ENCODE assay signal across 25 cellular contexts in the genomic region with DNA sequence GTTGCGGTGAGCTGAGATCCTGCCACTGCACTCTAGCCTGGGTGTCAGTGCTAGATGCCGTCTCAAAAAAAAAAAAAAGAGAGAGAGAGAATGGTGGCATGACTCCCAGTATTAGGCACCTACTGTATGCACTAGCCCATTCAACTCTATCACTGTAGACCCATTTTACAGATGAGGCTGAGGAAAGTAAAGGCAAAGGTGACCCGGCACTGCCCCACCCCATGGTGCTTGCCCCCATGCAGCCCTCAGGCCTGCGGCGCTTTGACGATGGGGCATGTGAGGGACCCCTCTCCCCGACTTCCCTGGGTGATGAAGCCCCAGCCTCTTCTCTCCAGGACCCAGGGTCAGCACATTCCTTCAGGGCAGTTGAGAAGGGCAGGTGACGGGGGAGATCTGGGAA. TPM values are rescaled to one million over a fixed set of nuclear protein-coding genes. Genes with fewer than 3 reads are reported as not detected.
A peak's percentile ranks its signal among the peaks of the same experiment; 100 is the strongest.
DNase-seq lines count a peak whose midpoint lies in the region; ATAC-seq, FAIRE-seq and TF ChIP-seq lines count a peak whose summit lies in the region.
"Had no signal": no experiment of that assay in that cellular context is flagged by ENCODE, and none has a peak within 500 bp of the region (broad histone marks: within the 10 kb centered on the region; RNA-seq: fewer than 3 reads in every experiment).

No MANE protein-coding gene starts in this region.

- H2AFZ ChIP-seq in SK-N-SH (ENCODE audit: low read depth), result no peak overlapping the region
- H2AFZ ChIP-seq in H1 (ENCODE audit: low read length), result no peak overlapping the region
- H2AFZ ChIP-seq in osteoblast (ENCODE audit: low read length), result no peak overlapping the region

- H4K20me1 ChIP-seq in SK-N-SH (ENCODE audit: insufficient read depth) (peaks cover 4% of the 10 kb centered on the region; the same call in 1 of the 2 replicates), H1 (replicated peaks in 1 of 2; ENCODE audit: control insufficient read depth in 1 of 2, insufficient read depth in 2 of 2, low read length in 2 of 2) (peaks cover 3 to 5% of the 10 kb centered on the region in 2 experiments), osteoblast (ENCODE audit: insufficient read depth, low read length) (no peaks in the 10 kb centered on the region)

- H2BK5ac ChIP-seq in H1 (ENCODE audit: low read depth, low read length), result no peak overlapping the region

- FAIRE-seq in H1 (lab: Jason Lieb, UNC), result no peak
- FAIRE-seq: A204.1, GM12891 had no signal

- H3K4ac ChIP-seq in H1 (replicated peaks; ENCODE audit: insufficient read length, low read depth, low read length), result no peak overlapping the region

- H3K9me3 ChIP-seq in SK-N-SH, result no peaks in the 10 kb centered on the region
- H3K9me3 ChIP-seq in HEK293 (ENCODE audit: control insufficient read depth, insufficient read depth, low read depth, low read length), result no peaks in the 10 kb centered on the region
- H3K9me3 ChIP-seq in H1 (ENCODE audit: insufficient read depth in 2 of 2, low read depth in 1 of 2, low read length in 1 of 2), result no peaks in the 10 kb centered on the region
- H3K9me3 ChIP-seq in osteoblast (ENCODE audit: low read depth, low read length), result no peaks in the 10 kb centered on the region
- H3K9me3 ChIP-seq in esophagus muscularis mucosa, result no peaks in the 10 kb centered on the region
- H3K9me3 ChIP-seq: BE2C; BLaER1 treated with 17β-estradiol and CSF1 and Interleukin-3, amounts not matched to agents 10 nM and 100 nM had no signal

- H3K79me2 ChIP-seq in SK-N-SH (ENCODE audit: insufficient read depth) (no peaks in the 10 kb centered on the region), H1 (ENCODE audit: control insufficient read depth in 1 of 2, insufficient read depth in 2 of 2, low read length in 2 of 2) (no peaks in the 10 kb centered on the region), osteoblast (ENCODE audit: insufficient read depth, low read length) (no peaks in the 10 kb centered on the region)

- no peak for TF ChIP-seq EP300 in SK-N-SH (IDR thresholded peaks at IDR 0.05; ENCODE audit: borderline replicate concordance in 1 of 2, low read depth in 1 of 2, low read length in 1 of 2)
- TF ChIP-seq EP300 in H1 (IDR thresholded peaks at IDR 0.05; ENCODE audit: borderline replicate concordance in 1 of 2, low read depth in 2 of 2, low read length in 2 of 2), result no peak
- no peak for TF ChIP-seq EP300 in esophagus muscularis mucosa (IDR thresholded peaks at IDR 0.05)

- intact Hi-C loops in esophagus muscularis mucosa (cut with DNase I), result no loop called here

- TF ChIP-seq CTCF in SK-N-SH (IDR thresholded peaks at IDR 0.05), result no peak
- no peak for TF ChIP-seq CTCF in HEK293 (tag by site-specific recombination; IDR thresholded peaks at IDR 0.05)
- no peak for TF ChIP-seq CTCF in H1 (IDR thresholded peaks at IDR 0.05; ENCODE audit: control extremely low read depth in 1 of 3, insufficient read depth in 1 of 3, low read depth in 1 of 3, low read length in 3 of 3)
- TF ChIP-seq CTCF in osteoblast (IDR thresholded peaks at IDR 0.05; ENCODE audit: extremely low read depth, low read depth, low read length), result no peak
- TF ChIP-seq CTCF in esophagus muscularis mucosa (IDR thresholded peaks at IDR 0.05), result no peak

- H3F3A ChIP-seq in SK-N-SH (replicated peaks; ENCODE audit: insufficient read depth), result peaks cover 11% of the 10 kb centered on the region

- H3K56ac ChIP-seq in H1 (replicated peaks; ENCODE audit: insufficient read length, low read depth, low read length), result no peak overlapping the region

- H2BK12ac ChIP-seq in H1 (ENCODE audit: low read depth, low read length), result no peak overlapping the region

- DNase-seq in SK-N-SH (peak; percentile 19), H1 (ENCODE audit: low read depth in 1 of 2, low spot score in 2 of 2) (no peak), osteoblast (ENCODE audit: insufficient read length, low spot score, missing footprints) (peak; percentile 59), D341Med (ENCODE audit: low spot score) (no peak), T1000 (lab: John Stamatoyannopoulos, UW) (no peak), esophagus muscularis mucosa (ENCODE audit: extremely low spot score) (no peak)
- DNase-seq: ACHN; AML-193; BE2C; CD4-positive, alpha-beta T cell; CD8-positive, alpha-beta memory T cell; DMS79 treated with DMSO at 0.1 percent for 48 hours; GF-D8; GOT3; H9; HFFc6 had no signal

- TF ChIP-seq POLR2A in H1 (IDR thresholded peaks at IDR 0.05; ENCODE audit: control extremely low read depth in 1 of 2, low read depth in 2 of 2, low read length in 2 of 2) (no peak), esophagus muscularis mucosa (IDR thresholded peaks at IDR 0.05; ENCODE audit: low read depth) (no peak)

- H2BK120ac ChIP-seq in H1 (replicated peaks; ENCODE audit: low read depth, low read length), result no peak overlapping the region

- no peak overlapping the region; the same call in 1 of the 2 replicates for H4K8ac ChIP-seq in H1 (ENCODE audit: extremely low read depth, insufficient read depth, low read length)

- H3K4me2 ChIP-seq in SK-N-SH (no peak overlapping the region), H1 (ENCODE audit: insufficient read depth in 1 of 2, low read depth in 2 of 2, low read length in 2 of 2) (no peak overlapping the region), osteoblast (ENCODE audit: insufficient read depth, low read length) (no peak overlapping the region)
- H3K4me2 ChIP-seq: BLaER1 treated with 17β-estradiol and CSF1 and Interleukin-3, amounts not matched to agents 10 nM and 100 nM had no signal

- POLR2A ChIA-PET in SK-N-SH (lab: Yijun Ruan, JAX) (no interaction called here), HEK293 (lab: Yijun Ruan, JAX) (interaction anchor here (0.6 kb wide), 1 partner anchor 18 kb away, joined by 3 read pairs; no protein-coding TSS in a partner anchor), H1 (lab: Charles Lee; ENCODE audit: partially characterized antibody) (interaction anchor here (1.2 to 1.7 kb wide), 3 partner anchors 8 to 171 kb away, joined by 3 to 5 read pairs (median 4); no protein-coding TSS in a partner anchor)

- no peak overlapping the region for H4K91ac ChIP-seq in H1 (replicated peaks; ENCODE audit: insufficient read length, low read length)

- 55% methylated on average over 4 of the region's 8 CpGs for WGBS in SK-N-SH (ENCODE audit: low lambda C conversion rate)
- 97% methylated on average over 5 of the region's 8 CpGs; no CpG with 5 or more reads in 1 of the 2 experiments for WGBS in H1 (ENCODE audit: extremely low coverage in 1 of 2, insufficient coverage in 1 of 2, insufficient read length in 1 of 2, insufficient replicate concordance in 2 of 2, low coverage in 1 of 2, low lambda C conversion rate in 2 of 2, missing lambda C conversion rate in 1 of 2), 2 experiments
- 91% methylated on average over 8 of the region's 8 CpGs for WGBS in esophagus muscularis mucosa

- H3K36me3 ChIP-seq in SK-N-SH (replicated peaks in 1 of 2; ENCODE audit: control insufficient read depth in 1 of 2, insufficient read depth in 2 of 2, low read length in 1 of 2), result no peaks in the 10 kb centered on the region
- no peaks in the 10 kb centered on the region for H3K36me3 ChIP-seq in HEK293 (ENCODE audit: control insufficient read depth in 2 of 2, insufficient read depth in 1 of 2, low read length in 2 of 2)
- no peaks in the 10 kb centered on the region for H3K36me3 ChIP-seq in H1 (ENCODE audit: control insufficient read depth in 2 of 4, insufficient read depth in 4 of 4, low read length in 3 of 4)
- no peaks in the 10 kb centered on the region for H3K36me3 ChIP-seq in osteoblast (ENCODE audit: insufficient read depth, low read length)
- no peaks in the 10 kb centered on the region for H3K36me3 ChIP-seq in esophagus muscularis mucosa
- H3K36me3 ChIP-seq: BE2C; BLaER1 treated with 17β-estradiol and CSF1 and Interleukin-3, amounts not matched to agents 10 nM and 100 nM had no signal

- CTCF ChIA-PET in SK-N-SH (lab: Yijun Ruan, JAX) (interaction anchor here (1.8 to 10.5 kb wide), 2 partner anchors 7 to 14 kb away, joined by 13 to 98 read pairs; no protein-coding TSS in a partner anchor), HEK293 (lab: Yijun Ruan, JAX) (no interaction called here), H1 (lab: Charles Lee; ENCODE audit: partially characterized antibody) (interaction anchor here (2.0 kb wide), 1 partner anchor 9 kb away, joined by 7 read pairs; no protein-coding TSS in a partner anchor)

- no peak overlapping the region for H3K23ac ChIP-seq in H1 (ENCODE audit: insufficient read length)

- H3K18ac ChIP-seq in H1 (ENCODE audit: extremely low read depth, low read length), result no peak overlapping the region

- H3K9ac ChIP-seq in SK-N-SH (no peak overlapping the region), H1 (replicated peaks in 1 of 4; ENCODE audit: extremely low read depth in 1 of 4, low read depth in 3 of 4, low read length in 3 of 4) (no peak overlapping the region)
- H3K9ac ChIP-seq: BLaER1 treated with 17β-estradiol and CSF1 and Interleukin-3, amounts not matched to agents 10 nM and 100 nM had no signal

- H3K27me3 ChIP-seq in SK-N-SH (ENCODE audit: insufficient read depth), result peaks cover 35% of the 10 kb centered on the region
- H3K27me3 ChIP-seq in H1 (replicated peaks in 1 of 4; ENCODE audit: control insufficient read depth in 3 of 4, extremely low read depth in 1 of 4, insufficient read depth in 3 of 4, low read length in 3 of 4), result peaks cover 7 to 22% (median 18%) of the 10 kb centered on the region in 4 experiments
- H3K27me3 ChIP-seq in osteoblast (ENCODE audit: insufficient read depth, low read length), result no peaks in the 10 kb centered on the region
- peaks cover 10 to 93% (median 42%) of the 10 kb centered on the region in 4 donors for H3K27me3 ChIP-seq in esophagus muscularis mucosa

- H2BK20ac ChIP-seq in H1 (ENCODE audit: low read length), result no peak overlapping the region

- H2AK5ac ChIP-seq in H1 (ENCODE audit: low read depth, low read length), result no peak overlapping the region

- no peak overlapping the region for H3K27ac ChIP-seq in SK-N-SH (ENCODE audit: low read depth in 2 of 2, low read length in 1 of 2)
- no peak overlapping the region for H3K27ac ChIP-seq in HEK293 (ENCODE audit: extremely low read depth, low read depth, low read length)
- no peak overlapping the region for H3K27ac ChIP-seq in H1 (ENCODE audit: low read depth, low read length)
- H3K27ac ChIP-seq in osteoblast (ENCODE audit: low read depth, low read length), result no peak overlapping the region
- no peak overlapping the region for H3K27ac ChIP-seq in esophagus muscularis mucosa (replicated peaks in 1 of 4)
- H3K27ac ChIP-seq: 22Rv1; BLaER1 treated with 17β-estradiol and CSF1 and Interleukin-3, amounts not matched to agents 10 nM and 100 nM had no signal

- no peak overlapping the region for H3K14ac ChIP-seq in H1 (ENCODE audit: insufficient read length)

- no peak overlapping the region; the same call in 1 of the 2 replicates for H2BK15ac ChIP-seq in H1 (ENCODE audit: low read length)

- H3K4me1 ChIP-seq in SK-N-SH (ENCODE audit: control insufficient read depth in 1 of 2, insufficient read depth in 2 of 2, low read depth in 1 of 2, low read length in 1 of 2), result peaks cover 3 to 8% of the 10 kb centered on the region in 2 experiments; a peak in 2 of 4 replicates
- peaks cover 6% of the 10 kb centered on the region for H3K4me1 ChIP-seq in HEK293 (ENCODE audit: control insufficient read depth, insufficient read depth, low read length)
- peaks cover 6 to 18% (median 13%) of the 10 kb centered on the region in 4 experiments for H3K4me1 ChIP-seq in H1 (replicated peaks in 1 of 4; ENCODE audit: control insufficient read depth in 3 of 4, insufficient read depth in 4 of 4, low read length in 3 of 4)
- no peaks in the 10 kb centered on the region for H3K4me1 ChIP-seq in osteoblast (ENCODE audit: insufficient read depth, low read length)
- H3K4me1 ChIP-seq in esophagus muscularis mucosa, result peaks cover 4 to 18% (median 12%) of the 10 kb centered on the region in 4 donors
- H3K4me1 ChIP-seq: BE2C had no signal

- H3K4me3 ChIP-seq in SK-N-SH (ENCODE audit: low read depth in 2 of 2, low read length in 1 of 2) (no peak overlapping the region), HEK293 (ENCODE audit: low read depth, low read length) (no peak overlapping the region), H1 (ENCODE audit: extremely low read depth in 1 of 4, insufficient read depth in 2 of 4, low read depth in 3 of 4, low read length in 4 of 4) (no peak overlapping the region), osteoblast (ENCODE audit: insufficient read depth, low read length) (no peak overlapping the region), esophagus muscularis mucosa (no peak overlapping the region)
- H3K4me3 ChIP-seq: BLaER1 treated with 17β-estradiol and CSF1 and Interleukin-3, amounts not matched to agents 10 nM and 100 nM had no signal

- peaks cover 4% of the 10 kb centered on the region; the same call in 1 of the 2 replicates for H3K23me2 ChIP-seq in H1 (ENCODE audit: low read depth, low read length)

- TF ChIP-seq RAD21 in SK-N-SH (IDR thresholded peaks at IDR 0.05; ENCODE audit: low read length) (no peak), H1 (IDR thresholded peaks at IDR 0.05 in 1 of 2, conservative IDR thresholded peaks at IDR 0.05 in 1 of 2; ENCODE audit: low read depth in 2 of 2, low read length in 2 of 2) (no peak)

- no peak for ATAC-seq in SK-N-SH treated with all-trans-retinoic acid at 6 μM for 48 hours
- ATAC-seq: HCT116 had no signal

- no peak overlapping the region for H4K5ac ChIP-seq in H1 (ENCODE audit: insufficient read length, low read depth, low read length)

- H3K9me2 ChIP-seq in SK-N-SH, result no peaks in the 10 kb centered on the region

- no peaks in the 10 kb centered on the region for H3K79me1 ChIP-seq in H1 (ENCODE audit: low read depth, low read length)

RNA-seq across cellular contexts. Expression of gene NPAS1, which starts 7.3 kb away (rescaled TPM):
- polyA plus RNA-seq in SK-N-SH (2012; rRNA removed) (1.0 and 1.1 TPM in 2 replicates), H1 (2011; rRNA removed) (13.9 and 26.8 TPM in 2 replicates)
- polyA plus RNA-seq in SK-N-SH (2012; cell fraction: cytosol; rRNA removed), result 0.62 and 1.00 TPM in 2 replicates
- 2.6 and 3.8 TPM in 2 replicates for polyA plus RNA-seq in SK-N-SH (2012; cell fraction: nucleus; rRNA removed)
- total RNA-seq in H1 (2021; fragmentation: NEBNext Ultra II Directional; extraction: Animal tissue kit (Norgen Biotek cat#: 25700)), result 9.0 and 9.9 TPM in 2 replicates
- 17.3 TPM for polyA plus RNA-seq in H1 (2011; cell fraction: cytosol; rRNA removed)
- polyA plus RNA-seq in H1 (2011; cell fraction: nucleus; rRNA removed), result 27.9 TPM
- polyA plus RNA-seq in H1 (2012, experiment 1 of 2), result 7.4 to 12.8 TPM (median 11.3 TPM) in 4 replicates
- 9.8 TPM for polyA plus RNA-seq in H1 (2012, experiment 2 of 2)
- 6.6 TPM for polyA plus RNA-seq in H1 (2013, experiment 1 of 2)
- 5.8 TPM for polyA plus RNA-seq in H1 (2013, experiment 2 of 2)
- polyA minus RNA-seq in H1 (2011; rRNA and poly(A)+ RNA removed), result 2.4 and 4.5 TPM in 2 replicates
- polyA minus RNA-seq in H1 (2011; cell fraction: cytosol; rRNA and poly(A)+ RNA removed), result 9.7 TPM
- polyA minus RNA-seq in H1 (2011; cell fraction: nucleus; rRNA and poly(A)+ RNA removed), result 9.2 TPM
- total RNA-seq in osteoblast (0.72 and 1.2 TPM in 2 replicates), esophagus muscularis mucosa (under 1 TPM in 1 of 4 donors, not detected in 3; 0.34 TPM)
- total RNA-seq: Daoy had no signal
- polyA plus RNA-seq: CD14-positive monocyte; CD8-positive, alpha-beta memory T cell had no signal

RNA-seq across cellular contexts. Expression of gene TMEM160, which starts 21.5 kb away (rescaled TPM):
- polyA plus RNA-seq in SK-N-SH (2012; rRNA removed) (33.0 and 40.1 TPM in 2 replicates), H1 (2011; rRNA removed) (152 and 209 TPM in 2 replicates)
- 16.8 and 26.2 TPM in 2 replicates for polyA plus RNA-seq in SK-N-SH (2012; cell fraction: cytosol; rRNA removed)
- polyA plus RNA-seq in SK-N-SH (2012; cell fraction: nucleus; rRNA removed), result 13.8 and 35.6 TPM in 2 replicates
- 57.5 and 61.7 TPM in 2 replicates for total RNA-seq in H1 (2021; fragmentation: NEBNext Ultra II Directional; extraction: Animal tissue kit (Norgen Biotek cat#: 25700))
- polyA plus RNA-seq in H1 (2011; cell fraction: cytosol; rRNA removed), result 87.1 TPM
- 85.1 TPM for polyA plus RNA-seq in H1 (2011; cell fraction: nucleus; rRNA removed)
- polyA plus RNA-seq in H1 (2012, experiment 1 of 2), result 19.0 to 57.5 TPM (median 50.3 TPM) in 4 replicates
- polyA plus RNA-seq in H1 (2012, experiment 2 of 2), result 55.3 TPM
- polyA plus RNA-seq in H1 (2013, experiment 1 of 2), result 61.7 TPM
- 60.3 TPM for polyA plus RNA-seq in H1 (2013, experiment 2 of 2)
- 2.0 and 2.2 TPM in 2 replicates for polyA minus RNA-seq in H1 (2011; rRNA and poly(A)+ RNA removed)
- 19.2 TPM for polyA minus RNA-seq in H1 (2011; cell fraction: cytosol; rRNA and poly(A)+ RNA removed)
- 26.7 TPM for polyA minus RNA-seq in H1 (2011; cell fraction: nucleus; rRNA and poly(A)+ RNA removed)
- total RNA-seq in osteoblast (13.4 and 15.3 TPM in 2 replicates), esophagus muscularis mucosa (10 to 100 TPM; 34.8 to 46.7 (median 41.6) TPM)

Comparison
In these comparisons a context has a peak if more than half of its experiments do, and no peak if none do; other contexts are left out.
1. DNase-seq: peak in SK-N-SH (single experiment) and osteoblast (single experiment); none in H1 (0 of 2), D341Med (single experiment), T1000 (single experiment) and esophagus muscularis mucosa (single experiment).